In the genomic region with DNA sequence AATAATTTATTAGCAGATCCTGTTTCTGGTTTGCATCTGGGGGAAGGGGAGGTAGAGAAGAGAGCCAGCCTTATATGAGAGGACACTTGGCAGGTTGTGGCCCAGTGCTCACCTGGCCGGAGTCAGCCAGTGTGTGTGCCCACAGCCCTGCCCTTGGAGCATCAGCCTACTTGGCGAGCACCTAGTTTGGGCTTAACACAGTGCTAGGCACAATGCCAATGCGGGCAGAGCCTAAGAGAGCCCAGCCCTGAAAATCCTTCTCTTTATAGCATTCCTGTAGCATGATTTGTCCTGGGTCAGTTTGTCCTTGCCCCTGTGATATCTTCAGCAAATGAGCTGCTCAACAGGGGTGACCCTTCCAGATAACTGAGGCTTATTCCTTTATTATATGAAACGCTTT, we compare ENCODE assay signal across 12 cellular contexts.
DNase-seq lines count a peak whose midpoint lies in the region; ATAC-seq and TF ChIP-seq lines count a peak whose summit lies in the region.
"Had no signal": no experiment of that assay in that cellular context is flagged by ENCODE, and none has a peak within 500 bp of the region (broad histone marks: within the 10 kb centered on the region; RNA-seq: fewer than 3 reads in every experiment).

No MANE protein-coding gene starts in this region.

- H3K36me3 ChIP-seq in IMR-90 (ENCODE audit: control insufficient read depth, insufficient read depth, low read length) (no peaks in the 10 kb centered on the region), mammary epithelial cell (ENCODE audit: insufficient read depth, low read length) (no peaks in the 10 kb centered on the region), tibial nerve (no peaks in the 10 kb centered on the region), MM.1S (replicated peaks; ENCODE audit: insufficient read depth, low read length) (no peaks in the 10 kb centered on the region)

- H3K56ac ChIP-seq in IMR-90 (ENCODE audit: extremely low read depth, insufficient read depth, low read length): no peak overlapping the region

- H3K4ac ChIP-seq in IMR-90 (ENCODE audit: low read depth, low read length): peak overlapping the region; percentile 30; the same call in 1 of the 2 replicates

- H3K23ac ChIP-seq in IMR-90 (ENCODE audit: low read depth, low read length): no peak overlapping the region

- H3K79me2 ChIP-seq in mammary epithelial cell (ENCODE audit: insufficient read depth, low read length) (peaks cover 26% of the 10 kb centered on the region), MM.1S (ENCODE audit: low read length) (no peaks in the 10 kb centered on the region)

- H2BK15ac ChIP-seq in IMR-90 (ENCODE audit: low read depth, low read length): 0 out of 3 replicates have a peak overlapping the region, but pooled peaks have one; percentile 27

- TF ChIP-seq CTCF in IMR-90 (conservative IDR thresholded peaks at IDR 0.05; ENCODE audit: low read depth, low read length) (no peak), mammary epithelial cell (conservative IDR thresholded peaks at IDR 0.05 in 1 of 2, IDR thresholded peaks at IDR 0.05 in 1 of 2; ENCODE audit: extremely low read depth in 1 of 2, insufficient read depth in 1 of 2, low read depth in 1 of 2, low read length in 2 of 2) (no peak), tibial nerve (IDR thresholded peaks at IDR 0.05) (no peak), MM.1S (IDR thresholded peaks at IDR 0.05; ENCODE audit: low read length) (no peak)

- H2BK120ac ChIP-seq in IMR-90 (ENCODE audit: low read depth, low read length): peak overlapping the region; percentile 84; the same call in 1 of the 2 replicates

- no peak overlapping the region for H2AK9ac ChIP-seq in IMR-90 (replicated peaks; ENCODE audit: low read depth, low read length, poor library complexity)

- peaks cover 23% of the 10 kb centered on the region for H3K4me1 ChIP-seq in IMR-90 (ENCODE audit: control insufficient read depth, insufficient read depth, low read length)
- peaks cover 53% of the 10 kb centered on the region for H3K4me1 ChIP-seq in mammary epithelial cell (ENCODE audit: insufficient read depth, low read length)
- peaks cover 4 to 82% (median 37%) of the 10 kb centered on the region in 4 donors for H3K4me1 ChIP-seq in tibial nerve
- peaks cover 12% of the 10 kb centered on the region for H3K4me1 ChIP-seq in MM.1S (ENCODE audit: low read length)

- H3K27ac ChIP-seq in IMR-90 (ENCODE audit: insufficient read depth, low read length) (peak overlapping the region; percentile 13; the same call in 1 of the 2 replicates), mammary epithelial cell (ENCODE audit: insufficient read depth, low read depth, low read length) (no peak overlapping the region), tibial nerve (peak overlapping the region in 3 of 4 donors; percentile 28 to 86 (median 80)), MM.1S (ENCODE audit: low read length) (no peak overlapping the region)

- no peak overlapping the region for H3K4me2 ChIP-seq in IMR-90 (ENCODE audit: low read depth, low read length)
- peak overlapping the region; percentile 15 for H3K4me2 ChIP-seq in mammary epithelial cell (ENCODE audit: insufficient read depth, low read depth, low read length)
- no peak overlapping the region for H3K4me2 ChIP-seq in MM.1S (ENCODE audit: low read depth, low read length)

- H3K14ac ChIP-seq in IMR-90 (replicated peaks; ENCODE audit: low read depth, low read length): no peak overlapping the region

- H3K18ac ChIP-seq in IMR-90 (ENCODE audit: low read depth, low read length): no peak overlapping the region

- H3K9me1 ChIP-seq in IMR-90 (ENCODE audit: insufficient read depth, low read length): peaks cover 9% of the 10 kb centered on the region

- in situ Hi-C loops in IMR-90 (cut with MboI; ENCODE audit: low sequenced_read_pairs) (no loop called here), mammary epithelial cell (cut with MboI; ENCODE audit: low sequenced_read_pairs in 2 of 2) (no loop called here)

- TF ChIP-seq RAD21 in IMR-90 (IDR thresholded peaks at IDR 0.05; ENCODE audit: low read length): no peak

- BruUV-seq in IMR-90 (replicated peaks; lab: Mats Ljungman, UMichigan): no TSS peak
- BruUV-seq in mammary epithelial cell (replicated peaks; lab: Mats Ljungman, UMichigan): no TSS peak

- no peak for TF ChIP-seq EP300 in tibial nerve (IDR thresholded peaks at IDR 0.05)

- H2AFZ ChIP-seq in IMR-90 (replicated peaks; ENCODE audit: low read length, poor library complexity) (peak overlapping the region; percentile 44), mammary epithelial cell (ENCODE audit: low read depth, low read length) (peak overlapping the region; percentile 57), MM.1S (ENCODE audit: low read length) (no peak overlapping the region)

- 71% methylated on average over 2 of the region's 4 CpGs; no CpG with 5 or more reads in 1 of the 2 experiments for WGBS in IMR-90 (ENCODE audit: extremely low coverage in 2 of 2, insufficient read length in 1 of 2), 2 experiments
- 24% methylated on average over 4 of the region's 4 CpGs for WGBS in mammary epithelial cell (ENCODE audit: low coverage, missing lambda C conversion rate)
- WGBS in tibial nerve, 2 donors: 73 to 85% methylated on average over 4 of the region's 4 CpGs

- H4K8ac ChIP-seq in IMR-90 (ENCODE audit: low read depth in 2 of 2, low read length in 2 of 2): no peak overlapping the region; a peak in 1 of 4 replicates

- dilution Hi-C loops in IMR-90 (cut with HindIII; ENCODE audit: low sequenced_read_pairs, unreplicated experiment): no loop called here
- dilution Hi-C loops in mammary epithelial cell (cut with HindIII; ENCODE audit: low sequenced_read_pairs): no loop called here

- ATAC-seq in IMR-90 (ENCODE audit: low read depth): no peak
- no peak for ATAC-seq in HG03095 (IDR thresholded peaks at IDR 0.05; ENCODE audit: unreplicated experiment)
- ATAC-seq: GM12878 had no signal

- CTCF ChIA-PET in IMR-90 (lab: Yijun Ruan, JAX): no interaction called here
- CTCF ChIA-PET in mammary epithelial cell (lab: Charles Lee; ENCODE audit: low non-redundant PET): no interaction called here

- H2BK20ac ChIP-seq in IMR-90 (ENCODE audit: low read depth, low read length): no peak overlapping the region

- peak overlapping the region; percentile 44; the same call in 1 of the 2 replicates for H2AK5ac ChIP-seq in IMR-90 (ENCODE audit: low read depth, low read length)

- POLR2A ChIA-PET in IMR-90 (lab: Charles Lee; ENCODE audit: unreplicated experiment): interaction anchor here (0.5 kb wide), 1 partner anchor 753 kb away, joined by 3 read pairs; no protein-coding TSS in a partner anchor

- no peak for TF ChIP-seq POLR2A in IMR-90 (IDR thresholded peaks at IDR 0.05; ENCODE audit: low read depth, low read length)
- TF ChIP-seq POLR2A in tibial nerve (IDR thresholded peaks at IDR 0.05): no peak

- peaks cover 4 to 28% of the 10 kb centered on the region in 2 experiments for H3K79me1 ChIP-seq in IMR-90 (ENCODE audit: low read depth in 1 of 2, low read length in 2 of 2)

- H4K91ac ChIP-seq in IMR-90 (ENCODE audit: insufficient read depth, low read depth, low read length): peak overlapping the region; percentile 43; the same call in 1 of the 2 replicates

- H3K27me3 ChIP-seq in IMR-90 (ENCODE audit: control insufficient read depth, insufficient read depth, low read length) (no peaks in the 10 kb centered on the region), mammary epithelial cell (ENCODE audit: insufficient read depth, low read length) (no peaks in the 10 kb centered on the region), tibial nerve (no peaks in the 10 kb centered on the region), MM.1S (replicated peaks; ENCODE audit: insufficient read depth, low read length) (no peaks in the 10 kb centered on the region)

- no peaks in the 10 kb centered on the region for H3K9me3 ChIP-seq in IMR-90 (ENCODE audit: control insufficient read depth, insufficient read depth, low read length)
- H3K9me3 ChIP-seq in mammary epithelial cell (replicated peaks; ENCODE audit: insufficient read depth, low read length): no peaks in the 10 kb centered on the region
- H3K9me3 ChIP-seq in tibial nerve: no peaks in the 10 kb centered on the region
- H3K9me3 ChIP-seq in MM.1S (replicated peaks; ENCODE audit: insufficient read depth, low read length): no peaks in the 10 kb centered on the region

- H3K4me3 ChIP-seq in IMR-90 (ENCODE audit: insufficient read depth, low read depth, low read length) (no peak overlapping the region), mammary epithelial cell (replicated peaks in 1 of 3; ENCODE audit: insufficient read depth in 1 of 3, low read depth in 2 of 3, low read length in 3 of 3) (no peak overlapping the region), tibial nerve (no peak overlapping the region), MM.1S (ENCODE audit: low read length) (no peak overlapping the region)
- H3K4me3 ChIP-seq: GM12878 had no signal

- peaks cover 5% of the 10 kb centered on the region for H3F3A ChIP-seq in MM.1S (ENCODE audit: insufficient read depth, low read length)

- H3K9ac ChIP-seq in IMR-90 (ENCODE audit: low read depth, low read length) (no peak overlapping the region), mammary epithelial cell (ENCODE audit: insufficient read depth, low read length) (no peak overlapping the region), MM.1S (ENCODE audit: low read length) (no peak overlapping the region)

- intact Hi-C loops in IMR-90 (cut with micrococcal nuclease) (no loop called here), mammary epithelial cell (cut with micrococcal nuclease) (no loop called here)

- no peak overlapping the region for H2BK5ac ChIP-seq in IMR-90 (ENCODE audit: low read depth, low read length, poor library complexity, severe bottlenecking)

- no peak overlapping the region for H4K5ac ChIP-seq in IMR-90 (ENCODE audit: low read depth, low read length)

- H3K9me2 ChIP-seq in MM.1S (replicated peaks; ENCODE audit: insufficient read depth, low read length): no peaks in the 10 kb centered on the region

- H4K20me1 ChIP-seq in IMR-90 (ENCODE audit: insufficient read depth, low read length): no peaks in the 10 kb centered on the region
- H4K20me1 ChIP-seq in mammary epithelial cell (ENCODE audit: insufficient read depth, low read length): no peaks in the 10 kb centered on the region
- no peaks in the 10 kb centered on the region for H4K20me1 ChIP-seq in MM.1S (ENCODE audit: insufficient read depth, low read length)

- DNase-seq in IMR-90 (peak; percentile 19), mammary epithelial cell (no peak), medulla oblongata (ENCODE audit: extremely low spot score) (peak; percentile 47), tibial nerve (ENCODE audit: low spot score in 2 of 2) (no peak), NCI-H1105 (lab: John Stamatoyannopoulos, UW) (no peak), MM.1S (no peak), SK-N-DZ (ENCODE audit: low spot score) (no peak)
- DNase-seq: activated CD4-positive, alpha-beta T cell treated with anti-CD3 and anti-CD28 coated beads, Interleukin-2, amount 50 U/mL, for 1 hour; activated naive CD4-positive, alpha-beta T cell treated with Interleukin-2 at 50 U/mL for 16 hours; NCI-H1417 treated with DMSO at 0.1 percent for 48 hours had no signal

TF ChIP-seq in IMR-90, 13 proteins besides CTCF, POLR2A, EP300 and RAD21 (continues in another document):
- TF ChIP-seq RCOR1 (IDR thresholded peaks at IDR 0.05; ENCODE audit: insufficient replicate concordance, low read length): no peak

Comparison
In these comparisons a context has a peak if more than half of its experiments do, and no peak if none do; other contexts are left out.
1. DNase-seq: peak in IMR-90 (single experiment) and medulla oblongata (single experiment); none in mammary epithelial cell (single experiment), tibial nerve (0 of 2), NCI-H1105 (single experiment), MM.1S (single experiment) and SK-N-DZ (single experiment).
2. H3K27ac ChIP-seq: peak in IMR-90 (single experiment) and tibial nerve (3 of 4); none in mammary epithelial cell (single experiment) and MM.1S (single experiment).